ENCODE assay signal across 20 cellular contexts in genomic region chr2:66550826-66551225, GRCh38.
"Had no signal": no experiment of that assay in that cellular context is flagged by ENCODE, and none has a peak within 500 bp of the region (broad histone marks: within the 10 kb centered on the region; RNA-seq: fewer than 3 reads in every experiment).

No MANE protein-coding gene starts in this region.

- H3K36me3 ChIP-seq: gastrocnemius medialis, right lobe of liver had no signal

- DNase-seq: cortex of kidney; dorsolateral prefrontal cortex; effector memory CD4-positive, alpha-beta T cell; erythroblast; gastrocnemius medialis; heart right ventricle; hypothalamus; natural killer cell; psoas muscle; retina; right lobe of liver; stimulated activated CD4-positive, alpha-beta T cell treated with anti-CD3 and anti-CD28 coated beads, Interleukin-4, amount 100 ng/mL, for 1 hour; stimulated activated CD8-positive, alpha-beta memory T cell treated with anti-CD3 and anti-CD28 coated beads, Interleukin-4, amount 100 ng/mL, for 48 hours; testis had no signal

- H3K27ac ChIP-seq: gastrocnemius medialis, heart right ventricle, parathyroid adenoma, psoas muscle, right lobe of liver, testis had no signal

- H3K4me3 ChIP-seq: dorsolateral prefrontal cortex, gastrocnemius medialis, heart right ventricle, psoas muscle, right lobe of liver, testis had no signal

- H3K27me3 Mint-ChIP-seq: central memory CD8-positive, alpha-beta T cell had no signal

- H3K27ac Mint-ChIP-seq: natural killer cell; stimulated activated effector memory CD8-positive, alpha-beta T cell treated with anti-CD3 and anti-CD28 coated beads, Interleukin-12 subunit alpha, Interleukin-12 subunit beta, amount 100 ng/mL, for 72 hours; stimulated activated naive CD8-positive, alpha-beta T cell treated with anti-CD3 and anti-CD28 coated beads, Interleukin-15, Interleukin-2, amounts not matched to agents 100 ng/mL and 50 ng/mL, for 24 hours had no signal

- H3K4me1 ChIP-seq: gastrocnemius medialis, psoas muscle, testis had no signal

- H3K79me2 ChIP-seq: parathyroid adenoma had no signal

- FAIRE-seq: urothelium cell line had no signal

- H3K9me3 ChIP-seq: gastrocnemius medialis, heart right ventricle, psoas muscle, right lobe of liver, testis had no signal

- H3K4me3 Mint-ChIP-seq: central memory CD8-positive, alpha-beta T cell; natural killer cell; stimulated activated effector memory CD8-positive, alpha-beta T cell treated with anti-CD3 and anti-CD28 coated beads, Interleukin-12 subunit alpha, Interleukin-12 subunit beta, amount 100 ng/mL, for 72 hours; stimulated activated naive CD8-positive, alpha-beta T cell treated with anti-CD3 and anti-CD28 coated beads, Interleukin-15, Interleukin-2, amounts not matched to agents 100 ng/mL and 50 ng/mL, for 24 hours had no signal

- H3K9me3 Mint-ChIP-seq: natural killer cell; stimulated activated naive CD8-positive, alpha-beta T cell treated with anti-CD3 and anti-CD28 coated beads, Interleukin-15, Interleukin-2, amounts not matched to agents 100 ng/mL and 50 ng/mL, for 24 hours had no signal

- H3K36me3 Mint-ChIP-seq: natural killer cell; stimulated activated effector memory CD8-positive, alpha-beta T cell treated with anti-CD3 and anti-CD28 coated beads, Interleukin-12 subunit alpha, Interleukin-12 subunit beta, amount 100 ng/mL, for 72 hours had no signal

- ATAC-seq: gastrocnemius medialis; heart right ventricle; left lobe of liver; natural killer cell; psoas muscle; right lobe of liver; stimulated activated effector memory CD8-positive, alpha-beta T cell treated with anti-CD3 and anti-CD28 coated beads, Interleukin-12 subunit alpha, Interleukin-12 subunit beta, amount 100 ng/mL, for 72 hours had no signal

- H3K27me3 ChIP-seq: dorsolateral prefrontal cortex, gastrocnemius medialis, heart right ventricle, right lobe of liver, testis had no signal

- H2AFZ ChIP-seq: parathyroid adenoma had no signal

- H3K4me1 Mint-ChIP-seq: central memory CD8-positive, alpha-beta T cell; stimulated activated effector memory CD8-positive, alpha-beta T cell treated with anti-CD3 and anti-CD28 coated beads, Interleukin-12 subunit alpha, Interleukin-12 subunit beta, amount 100 ng/mL, for 72 hours had no signal
